In genomic region chrX:1420371-1420770, GRCh38 we compare ENCODE assay signal across 11 cellular contexts.
A peak's percentile ranks its signal among the peaks of the same experiment; 100 is the strongest.
DNase-seq lines count a peak whose midpoint lies in the region; ATAC-seq and TF ChIP-seq lines count a peak whose summit lies in the region.
"Had no signal": no experiment of that assay in that cellular context is flagged by ENCODE, and none has a peak within 500 bp of the region (broad histone marks: within the 10 kb centered on the region; RNA-seq: fewer than 3 reads in every experiment).

No MANE protein-coding gene starts in this region.

- peaks cover 10% of the 10 kb centered on the region for H3K9me3 ChIP-seq in OCI-LY1 (ENCODE audit: low read length)

- H3K4me1 Mint-ChIP-seq in activated T-cell treated with anti-CD3 and anti-CD28 coated beads, Interleukin-2, amount 50 U/mL, for 24 hours (ENCODE audit: low read depth), result no peaks in the 10 kb centered on the region
- H3K4me1 Mint-ChIP-seq in stimulated activated effector memory CD8-positive, alpha-beta T cell treated with anti-CD3 and anti-CD28 coated beads, Interleukin-12 subunit alpha, Interleukin-12 subunit beta, amount 100 ng/mL, for 72 hours, result peaks cover 10% of the 10 kb centered on the region

- H3K4me3 Mint-ChIP-seq in activated T-cell treated with anti-CD3 and anti-CD28 coated beads, Interleukin-2, amount 50 U/mL, for 24 hours, result no peak overlapping the region
- H3K4me3 Mint-ChIP-seq in stimulated activated effector memory CD8-positive, alpha-beta T cell treated with anti-CD3 and anti-CD28 coated beads, Interleukin-12 subunit alpha, Interleukin-12 subunit beta, amount 100 ng/mL, for 72 hours, result no peak overlapping the region

- H2AFZ ChIP-seq in OCI-LY1 (ENCODE audit: low read length), result no peak overlapping the region

- H3K79me2 ChIP-seq in OCI-LY1 (ENCODE audit: insufficient read depth, low read length), result no peaks in the 10 kb centered on the region

- ATAC-seq in stimulated activated effector memory CD8-positive, alpha-beta T cell treated with anti-CD3 and anti-CD28 coated beads, Interleukin-12 subunit alpha, Interleukin-12 subunit beta, amount 100 ng/mL, for 72 hours, result no peak
- ATAC-seq in HG02970 (IDR thresholded peaks at IDR 0.05; ENCODE audit: low FRiP score, unreplicated experiment), result no peak
- no peak for ATAC-seq in GM18907 (IDR thresholded peaks at IDR 0.05; ENCODE audit: unreplicated experiment)

- H4K20me1 ChIP-seq in OCI-LY1 (ENCODE audit: insufficient read depth, low read length), result no peaks in the 10 kb centered on the region

- no peaks in the 10 kb centered on the region for H3K27me3 ChIP-seq in OCI-LY1 (ENCODE audit: insufficient read depth, low read length)
- H3K27me3 ChIP-seq: heart right ventricle, ovary had no signal

- peaks cover 85% of the 10 kb centered on the region for H3K36me3 ChIP-seq in OCI-LY1 (ENCODE audit: insufficient read depth, low read length)
- H3K36me3 ChIP-seq: ovary had no signal

- no peak overlapping the region for H3K4me2 ChIP-seq in OCI-LY1 (ENCODE audit: low read length)

- H3K4me3 ChIP-seq in OCI-LY1 (ENCODE audit: low read depth, low read length, poor library complexity, severe bottlenecking), result no peak overlapping the region
- H3K4me3 ChIP-seq: heart right ventricle, ovary had no signal

- H3F3A ChIP-seq in OCI-LY1 (ENCODE audit: insufficient read depth, low read length), result no peaks in the 10 kb centered on the region

- peaks cover 41% of the 10 kb centered on the region for H3K36me3 Mint-ChIP-seq in activated T-cell treated with anti-CD3 and anti-CD28 coated beads, Interleukin-2, amount 50 U/mL, for 24 hours (ENCODE audit: low read depth)
- peaks cover 61% of the 10 kb centered on the region for H3K36me3 Mint-ChIP-seq in stimulated activated effector memory CD8-positive, alpha-beta T cell treated with anti-CD3 and anti-CD28 coated beads, Interleukin-12 subunit alpha, Interleukin-12 subunit beta, amount 100 ng/mL, for 72 hours

- DNase-seq in activated T-cell treated with anti-CD3 and anti-CD28 coated beads, Interleukin-2, amount 50 U/mL, for 24 hours, result peak; percentile 33
- no peak for DNase-seq in activated T-cell treated with anti-CD3 and anti-CD28 coated beads, Interleukin-2, amount 50 U/mL, for 48 hours
- DNase-seq in iPS-NIHi11 (ENCODE audit: low spot score) (peak; percentile 4), OCI-M2 (lab: John Stamatoyannopoulos, UW; ENCODE audit: unreplicated experiment) (no peak)
- DNase-seq in stimulated activated effector memory CD8-positive, alpha-beta T cell treated with anti-CD3 and anti-CD28 coated beads, Interleukin-12 subunit alpha, Interleukin-12 subunit beta, amount 100 ng/mL, for 72 hours (ENCODE audit: low spot score in 2 of 2), result no peak
- DNase-seq: DMS79 treated with DMSO at 0.1 percent for 48 hours, heart right ventricle had no signal

- H3K27ac ChIP-seq in OCI-LY1 (ENCODE audit: low read depth, low read length, poor library complexity, severe bottlenecking), result peak overlapping the region; percentile 42
- H3K27ac ChIP-seq: heart right ventricle, ovary had no signal

- H3K27ac Mint-ChIP-seq in activated T-cell treated with anti-CD3 and anti-CD28 coated beads, Interleukin-2, amount 50 U/mL, for 24 hours, result peak overlapping the region; percentile 61
- H3K27ac Mint-ChIP-seq in stimulated activated effector memory CD8-positive, alpha-beta T cell treated with anti-CD3 and anti-CD28 coated beads, Interleukin-12 subunit alpha, Interleukin-12 subunit beta, amount 100 ng/mL, for 72 hours, result peak overlapping the region; percentile 45

- H3K9me2 ChIP-seq in OCI-LY1 (ENCODE audit: low read depth, low read length), result no peaks in the 10 kb centered on the region

- H3K27me3 Mint-ChIP-seq in activated T-cell treated with anti-CD3 and anti-CD28 coated beads, Interleukin-2, amount 50 U/mL, for 24 hours, result no peaks in the 10 kb centered on the region

- H3K9ac ChIP-seq in OCI-LY1 (ENCODE audit: low read length), result no peak overlapping the region; the same call in 1 of the 2 replicates

- no peak for TF ChIP-seq CTCF in OCI-LY1 (IDR thresholded peaks at IDR 0.05; ENCODE audit: low read length)

- H3K4me1 ChIP-seq in OCI-LY1 (ENCODE audit: insufficient read depth, low read length, severe bottlenecking), result peaks cover 17% of the 10 kb centered on the region
- H3K4me1 ChIP-seq: heart right ventricle had no signal

- peaks cover 15% of the 10 kb centered on the region for H3K9me3 Mint-ChIP-seq in activated T-cell treated with anti-CD3 and anti-CD28 coated beads, Interleukin-2, amount 50 U/mL, for 24 hours
- peaks cover 4% of the 10 kb centered on the region for H3K9me3 Mint-ChIP-seq in stimulated activated effector memory CD8-positive, alpha-beta T cell treated with anti-CD3 and anti-CD28 coated beads, Interleukin-12 subunit alpha, Interleukin-12 subunit beta, amount 100 ng/mL, for 72 hours

Comparison
In these comparisons a context has a peak if more than half of its experiments do, and no peak if none do; other contexts are left out.
1. DNase-seq: peak in activated T-cell treated with anti-CD3 and anti-CD28 coated beads, Interleukin-2, amount 50 U/mL, for 24 hours (single experiment) and iPS-NIHi11 (single experiment); none in activated T-cell treated with anti-CD3 and anti-CD28 coated beads, Interleukin-2, amount 50 U/mL, for 48 hours (0 of 2), stimulated activated effector memory CD8-positive, alpha-beta T cell treated with anti-CD3 and anti-CD28 coated beads, Interleukin-12 subunit alpha, Interleukin-12 subunit beta, amount 100 ng/mL, for 72 hours (0 of 2) and OCI-M2 (single experiment).